15 cellular contexts compared by ENCODE assay signal in genomic region chr10:124244256-124244877, GRCh38.
DNase-seq lines count a peak whose midpoint lies in the region; ATAC-seq, FAIRE-seq and TF ChIP-seq lines count a peak whose summit lies in the region.
"Had no signal": no experiment of that assay in that cellular context is flagged by ENCODE, and none has a peak within 500 bp of the region (broad histone marks: within the 10 kb centered on the region; RNA-seq: fewer than 3 reads in every experiment).

No MANE protein-coding gene starts in this region.

- no peak for ATAC-seq in left ventricle myocardium superior
- ATAC-seq in upper lobe of right lung: no peak
- ATAC-seq in activated CD8-positive, alpha-beta T cell treated with anti-CD3 and anti-CD28 coated beads, Interleukin-2, amount 10 ng/mL, durations not matched to agents 7 days and 5 days: no peak
- no peak for ATAC-seq in GM21528 (IDR thresholded peaks at IDR 0.05; ENCODE audit: low FRiP score, unreplicated experiment)

- no peaks in the 10 kb centered on the region for H3K79me2 ChIP-seq in osteoblast (ENCODE audit: insufficient read depth, low read length)

- H3K27ac Mint-ChIP-seq in activated CD8-positive, alpha-beta T cell treated with anti-CD3 and anti-CD28 coated beads, Interleukin-2, amount 10 ng/mL, durations not matched to agents 7 days and 5 days: no peak overlapping the region

- H3K4me3 Mint-ChIP-seq in activated CD8-positive, alpha-beta T cell treated with anti-CD3 and anti-CD28 coated beads, Interleukin-2, amount 10 ng/mL, durations not matched to agents 7 days and 5 days: no peak overlapping the region
- H3K4me3 Mint-ChIP-seq: CD4-positive, CD25-positive, alpha-beta regulatory T cell had no signal

- no peaks in the 10 kb centered on the region for H3K9me3 ChIP-seq in kidney (ENCODE audit: control insufficient read depth in 1 of 2, low read length in 2 of 2)
- no peaks in the 10 kb centered on the region for H3K9me3 ChIP-seq in osteoblast (ENCODE audit: low read depth, low read length)
- no peaks in the 10 kb centered on the region for H3K9me3 ChIP-seq in upper lobe of right lung

- POLR2A ChIA-PET in activated CD8-positive, alpha-beta T cell treated with anti-CD3 and anti-CD28 coated beads, Interleukin-2, amount 10 ng/mL, durations not matched to agents 7 days and 5 days (lab: Charles Lee): no interaction called here

- no peaks in the 10 kb centered on the region for H4K20me1 ChIP-seq in osteoblast (ENCODE audit: insufficient read depth, low read length)
- H4K20me1 ChIP-seq: BLaER1 treated with 17β-estradiol and CSF1 and Interleukin-3, amounts not matched to agents 10 nM and 100 nM had no signal

- H3K27me3 ChIP-seq in osteoblast (ENCODE audit: insufficient read depth, low read length): no peaks in the 10 kb centered on the region
- H3K27me3 ChIP-seq in upper lobe of right lung: no peaks in the 10 kb centered on the region
- H3K27me3 ChIP-seq: BLaER1 treated with 17β-estradiol and CSF1 and Interleukin-3, amounts not matched to agents 10 nM and 100 nM had no signal

- no peaks in the 10 kb centered on the region for H3K36me3 Mint-ChIP-seq in activated CD8-positive, alpha-beta T cell treated with anti-CD3 and anti-CD28 coated beads, Interleukin-2, amount 10 ng/mL, durations not matched to agents 7 days and 5 days (ENCODE audit: low read depth)
- H3K36me3 Mint-ChIP-seq: CD4-positive, CD25-positive, alpha-beta regulatory T cell had no signal

- intact Hi-C loops in cardiac septum (cut with DNase I): no loop called here
- intact Hi-C loops in left ventricle myocardium superior (cut with micrococcal nuclease): no loop called here
- intact Hi-C loops in kidney (cut with DNase I): no loop called here
- intact Hi-C loops in upper lobe of right lung (cut with DNase I): no loop called here

- no peak for TF ChIP-seq CTCF in kidney (IDR thresholded peaks at IDR 0.05; ENCODE audit: borderline replicate concordance, extremely low read depth, insufficient read depth)
- TF ChIP-seq CTCF in osteoblast (IDR thresholded peaks at IDR 0.05; ENCODE audit: extremely low read depth, low read depth, low read length): no peak
- TF ChIP-seq CTCF in upper lobe of right lung (IDR thresholded peaks at IDR 0.05): no peak

- no peak for FAIRE-seq in kidney (lab: Jason Lieb, UNC)

- H3K9me3 Mint-ChIP-seq in activated CD8-positive, alpha-beta T cell treated with anti-CD3 and anti-CD28 coated beads, Interleukin-2, amount 10 ng/mL, durations not matched to agents 7 days and 5 days (ENCODE audit: insufficient read depth): no peaks in the 10 kb centered on the region

- no peaks in the 10 kb centered on the region for H3K36me3 ChIP-seq in kidney (ENCODE audit: control insufficient read depth in 1 of 2, insufficient read depth in 2 of 2, low read length in 2 of 2)
- H3K36me3 ChIP-seq in osteoblast (ENCODE audit: insufficient read depth, low read length): no peaks in the 10 kb centered on the region
- no peaks in the 10 kb centered on the region for H3K36me3 ChIP-seq in upper lobe of right lung
- H3K36me3 ChIP-seq: BLaER1 treated with 17β-estradiol and CSF1 and Interleukin-3, amounts not matched to agents 10 nM and 100 nM had no signal

- no peak overlapping the region for H3K4me2 ChIP-seq in osteoblast (ENCODE audit: insufficient read depth, low read length)

- H3K4me1 ChIP-seq in kidney (ENCODE audit: control insufficient read depth in 1 of 2, insufficient read depth in 1 of 2, low read depth in 1 of 2, low read length in 2 of 2) (no peaks in the 10 kb centered on the region), osteoblast (ENCODE audit: insufficient read depth, low read length) (no peaks in the 10 kb centered on the region), upper lobe of right lung (no peaks in the 10 kb centered on the region)

- no peak overlapping the region for H3K27ac ChIP-seq in kidney (ENCODE audit: low read depth in 2 of 2, low read length in 2 of 2)
- H3K27ac ChIP-seq in osteoblast (ENCODE audit: low read depth, low read length): no peak overlapping the region
- no peak overlapping the region for H3K27ac ChIP-seq in upper lobe of right lung
- H3K27ac ChIP-seq: BLaER1 treated with 17β-estradiol and CSF1 and Interleukin-3, amounts not matched to agents 10 nM and 100 nM; GM23248 had no signal

- no peaks in the 10 kb centered on the region for H3K4me1 Mint-ChIP-seq in activated CD8-positive, alpha-beta T cell treated with anti-CD3 and anti-CD28 coated beads, Interleukin-2, amount 10 ng/mL, durations not matched to agents 7 days and 5 days (ENCODE audit: low read depth)
- H3K4me1 Mint-ChIP-seq: CD4-positive, CD25-positive, alpha-beta regulatory T cell had no signal

- CTCF ChIA-PET in activated CD8-positive, alpha-beta T cell treated with anti-CD3 and anti-CD28 coated beads, Interleukin-2, amount 10 ng/mL, durations not matched to agents 7 days and 5 days (lab: Charles Lee): no interaction called here

- no peak overlapping the region for H3K9ac ChIP-seq in kidney (ENCODE audit: low read length in 2 of 2)
- H3K9ac ChIP-seq: BLaER1 treated with 17β-estradiol and CSF1 and Interleukin-3, amounts not matched to agents 10 nM and 100 nM; GM23248 had no signal

- no peak overlapping the region for H2AFZ ChIP-seq in osteoblast (ENCODE audit: low read length)
- H2AFZ ChIP-seq: GM23248 had no signal

- DNase-seq in cardiac septum (ENCODE audit: low spot score) (peak; percentile 36), left ventricle myocardium superior (no peak), kidney (peak; percentile 51), osteoblast (ENCODE audit: insufficient read length, low spot score, missing footprints) (peak; percentile 11), upper lobe of right lung (peak; percentile 54), SKM-1 (lab: John Stamatoyannopoulos, UW; ENCODE audit: unreplicated experiment) (no peak)
- DNase-seq in activated CD8-positive, alpha-beta T cell treated with anti-CD3 and anti-CD28 coated beads, Interleukin-2, amount 10 ng/mL, durations not matched to agents 7 days and 5 days: no peak
- DNase-seq: ACHN; CD4-positive, CD25-positive, alpha-beta regulatory T cell; DMS53; GF-D8; GM23248; H7 had no signal

- H3K4me3 ChIP-seq in kidney (ENCODE audit: low read length in 2 of 2) (no peak overlapping the region), osteoblast (ENCODE audit: insufficient read depth, low read length) (no peak overlapping the region), upper lobe of right lung (no peak overlapping the region)
- H3K4me3 ChIP-seq: BLaER1 treated with 17β-estradiol and CSF1 and Interleukin-3, amounts not matched to agents 10 nM and 100 nM; GM23248 had no signal

- no peaks in the 10 kb centered on the region for H3K27me3 Mint-ChIP-seq in activated CD8-positive, alpha-beta T cell treated with anti-CD3 and anti-CD28 coated beads, Interleukin-2, amount 10 ng/mL, durations not matched to agents 7 days and 5 days (ENCODE audit: low read depth)

Comparison
In these comparisons a context has a peak if more than half of its experiments do, and no peak if none do; other contexts are left out.
1. DNase-seq: peak in cardiac septum (single experiment), kidney (single experiment), osteoblast (single experiment) and upper lobe of right lung (single experiment); none in left ventricle myocardium superior (single experiment), activated CD8-positive, alpha-beta T cell treated with anti-CD3 and anti-CD28 coated beads, Interleukin-2, amount 10 ng/mL, durations not matched to agents 7 days and 5 days (single experiment) and SKM-1 (single experiment).